In the genomic region with DNA sequence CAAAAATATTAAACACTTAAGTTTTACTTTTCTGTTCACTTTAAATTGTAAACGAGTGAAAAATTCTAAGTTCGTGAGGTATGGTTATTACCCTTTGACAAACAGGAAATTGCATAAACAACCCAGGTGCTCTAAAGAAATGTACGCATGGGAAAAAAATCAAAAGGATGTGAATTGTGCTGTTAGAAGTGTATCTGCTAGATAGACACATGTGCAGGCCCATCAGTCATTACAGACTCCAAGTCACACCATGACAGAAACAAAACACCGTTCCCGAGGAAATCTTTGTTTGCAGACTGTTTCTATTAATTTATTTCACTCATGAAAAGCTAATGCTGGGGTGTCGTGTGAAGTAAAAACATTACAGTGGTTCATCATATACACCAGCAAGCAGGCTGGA, we compare ENCODE assay signal across 20 cellular contexts. TPM values are rescaled to one million over a fixed set of nuclear protein-coding genes. Genes with fewer than 3 reads are reported as not detected.
DNase-seq lines count a peak whose midpoint lies in the region; ATAC-seq, FAIRE-seq and TF ChIP-seq lines count a peak whose summit lies in the region.
"Had no signal": no experiment of that assay in that cellular context is flagged by ENCODE, and none has a peak within 500 bp of the region (broad histone marks: within the 10 kb centered on the region; RNA-seq: fewer than 3 reads in every experiment).

No MANE protein-coding gene starts in this region.

- H3K27ac ChIP-seq in kidney (ENCODE audit: low read depth in 2 of 2, low read length in 2 of 2) = no peak overlapping the region
- H3K27ac ChIP-seq: hepatocyte, testis, VCaP had no signal

- peaks cover 0 to 6% of the 10 kb centered on the region in 2 donors for H3K4me1 ChIP-seq in kidney (ENCODE audit: control insufficient read depth in 1 of 2, insufficient read depth in 1 of 2, low read depth in 1 of 2, low read length in 2 of 2)
- H3K4me1 ChIP-seq: testis had no signal

- H3K9me3 ChIP-seq in kidney (ENCODE audit: control insufficient read depth in 1 of 2, low read length in 2 of 2) = no peaks in the 10 kb centered on the region
- H3K9me3 ChIP-seq: testis had no signal

- H3K27me3 Mint-ChIP-seq in stimulated activated naive CD8-positive, alpha-beta T cell treated with anti-CD3 and anti-CD28 coated beads, Interleukin-15, Interleukin-2, amounts not matched to agents 100 ng/mL and 50 ng/mL, for 24 hours = no peaks in the 10 kb centered on the region
- no peaks in the 10 kb centered on the region for H3K27me3 Mint-ChIP-seq in T-helper 1 cell treated with Interleukin-12 subunit alpha and Interleukin-12 subunit beta and Interleukin-4 antibody, amounts not matched to agents 30 μg/mL and 1 μg/mL, for 36 hours (ENCODE audit: low read depth)
- H3K27me3 Mint-ChIP-seq: B cell, memory B cell had no signal

- no peak for TF ChIP-seq CTCF in kidney (IDR thresholded peaks at IDR 0.05; ENCODE audit: borderline replicate concordance, extremely low read depth, insufficient read depth)

- H3K27ac Mint-ChIP-seq in stimulated activated naive CD8-positive, alpha-beta T cell treated with anti-CD3 and anti-CD28 coated beads, Interleukin-15, Interleukin-2, amounts not matched to agents 100 ng/mL and 50 ng/mL, for 24 hours = peak overlapping the region; percentile 47
- peak overlapping the region; percentile 95 for H3K27ac Mint-ChIP-seq in T-helper 1 cell treated with Interleukin-12 subunit alpha and Interleukin-12 subunit beta and Interleukin-4 antibody, amounts not matched to agents 30 μg/mL and 1 μg/mL, for 36 hours
- H3K27ac Mint-ChIP-seq: B cell, memory B cell, nephron progenitor cell, progenitor cell of endocrine pancreas had no signal

- no peaks in the 10 kb centered on the region for H3K36me3 Mint-ChIP-seq in stimulated activated naive CD8-positive, alpha-beta T cell treated with anti-CD3 and anti-CD28 coated beads, Interleukin-15, Interleukin-2, amounts not matched to agents 100 ng/mL and 50 ng/mL, for 24 hours (ENCODE audit: low read depth)
- H3K36me3 Mint-ChIP-seq in T-helper 1 cell treated with Interleukin-12 subunit alpha and Interleukin-12 subunit beta and Interleukin-4 antibody, amounts not matched to agents 30 μg/mL and 1 μg/mL, for 36 hours (ENCODE audit: low read depth) = peaks cover 13% of the 10 kb centered on the region
- H3K36me3 Mint-ChIP-seq: memory B cell had no signal

- H3K4me3 ChIP-seq in kidney (ENCODE audit: low read length in 2 of 2) = no peak overlapping the region
- H3K4me3 ChIP-seq: hepatocyte, skin epidermis, testis had no signal

- no peak for DNase-seq in stimulated activated naive CD8-positive, alpha-beta T cell treated with anti-CD3 and anti-CD28 coated beads, Interleukin-15, Interleukin-2, amounts not matched to agents 100 U/mL and 50 U/mL, for 24 hours
- DNase-seq in dermis microvascular lymphatic vessel endothelial cell (ENCODE audit: low read depth in 2 of 2) (peak; percentile 71 to 76), NCI-H1694 treated with DMSO at 0.1 percent for 48 hours (lab: John Stamatoyannopoulos, UW) (no peak), kidney (no peak)
- DNase-seq: amniotic stem cell; caudate nucleus; Kasumi-1; NCI-H1105 treated with DMSO at 0.1 percent for 48 hours; nephron progenitor cell; stimulated activated CD4-positive, alpha-beta T cell treated with anti-CD3 and anti-CD28 coated beads, Interleukin-4, amount 100 ng/mL, for 24 hours; testis had no signal

- FAIRE-seq in kidney (lab: Jason Lieb, UNC) = no peak

- ATAC-seq in stimulated activated naive CD8-positive, alpha-beta T cell treated with anti-CD3 and anti-CD28 coated beads, Interleukin-15, Interleukin-2, amounts not matched to agents 100 U/mL and 50 U/mL, for 24 hours = no peak
- ATAC-seq in HG02884 (IDR thresholded peaks at IDR 0.05; ENCODE audit: unreplicated experiment) = no peak

- H3K36me3 ChIP-seq in kidney (ENCODE audit: control insufficient read depth in 1 of 2, insufficient read depth in 2 of 2, low read length in 2 of 2) = no peaks in the 10 kb centered on the region

- no peak overlapping the region for H3K9ac ChIP-seq in kidney (ENCODE audit: low read length in 2 of 2)

- H3K4me1 Mint-ChIP-seq in stimulated activated naive CD8-positive, alpha-beta T cell treated with anti-CD3 and anti-CD28 coated beads, Interleukin-15, Interleukin-2, amounts not matched to agents 100 ng/mL and 50 ng/mL, for 24 hours (ENCODE audit: low read depth) = peaks cover 63% of the 10 kb centered on the region
- peaks cover 52% of the 10 kb centered on the region for H3K4me1 Mint-ChIP-seq in T-helper 1 cell treated with Interleukin-12 subunit alpha and Interleukin-12 subunit beta and Interleukin-4 antibody, amounts not matched to agents 30 μg/mL and 1 μg/mL, for 36 hours (ENCODE audit: low read depth)

- H3K9me3 Mint-ChIP-seq in stimulated activated naive CD8-positive, alpha-beta T cell treated with anti-CD3 and anti-CD28 coated beads, Interleukin-15, Interleukin-2, amounts not matched to agents 100 ng/mL and 50 ng/mL, for 24 hours = no peaks in the 10 kb centered on the region
- peaks cover under 1% of the 10 kb centered on the region for H3K9me3 Mint-ChIP-seq in T-helper 1 cell treated with Interleukin-12 subunit alpha and Interleukin-12 subunit beta and Interleukin-4 antibody, amounts not matched to agents 30 μg/mL and 1 μg/mL, for 36 hours
- H3K9me3 Mint-ChIP-seq: memory B cell, nephron progenitor cell had no signal

- intact Hi-C loops in kidney (cut with DNase I) = no loop called here

- H3K4me3 Mint-ChIP-seq in stimulated activated naive CD8-positive, alpha-beta T cell treated with anti-CD3 and anti-CD28 coated beads, Interleukin-15, Interleukin-2, amounts not matched to agents 100 ng/mL and 50 ng/mL, for 24 hours = no peak overlapping the region
- H3K4me3 Mint-ChIP-seq in T-helper 1 cell treated with Interleukin-12 subunit alpha and Interleukin-12 subunit beta and Interleukin-4 antibody, amounts not matched to agents 30 μg/mL and 1 μg/mL, for 36 hours = peak overlapping the region; percentile 53
- H3K4me3 Mint-ChIP-seq: B cell, memory B cell, nephron progenitor cell had no signal

RNA-seq across cellular contexts. Expression of a gene that starts 17.0 kb away (rescaled TPM):
- total RNA-seq in dermis microvascular lymphatic vessel endothelial cell (249 and 356 TPM in 2 replicates), kidney (125 TPM)
- polyA plus RNA-seq in kidney (ENCODE audit: insufficient read depth, low read depth, low replicate concordance) = 14.0 TPM

Comparison
In these comparisons a context has a peak if more than half of its experiments do, and no peak if none do; other contexts are left out.
1. DNase-seq: peak in dermis microvascular lymphatic vessel endothelial cell (2 of 2); none in stimulated activated naive CD8-positive, alpha-beta T cell treated with anti-CD3 and anti-CD28 coated beads, Interleukin-15, Interleukin-2, amounts not matched to agents 100 U/mL and 50 U/mL, for 24 hours (single experiment), NCI-H1694 treated with DMSO at 0.1 percent for 48 hours (single experiment) and kidney (single experiment).